ENCODE assay signal across 13 cellular contexts in genomic region chr12:53234236-53234635, GRCh38. TPM values are rescaled to one million over a fixed set of nuclear protein-coding genes. Genes with fewer than 3 reads are reported as not detected.
A peak's percentile ranks its signal among the peaks of the same experiment; 100 is the strongest.
DNase-seq lines count a peak whose midpoint lies in the region; TF ChIP-seq lines count a peak whose summit lies in the region.
"Had no signal": no experiment of that assay in that cellular context is flagged by ENCODE, and none has a peak within 500 bp of the region (broad histone marks: within the 10 kb centered on the region; RNA-seq: fewer than 3 reads in every experiment).

No MANE protein-coding gene starts in this region.

- H3K4me3 ChIP-seq in osteoblast (ENCODE audit: insufficient read depth, low read length) = no peak overlapping the region

- DNase-seq in ELF-1 (ENCODE audit: low read depth, low spot score) = peak; percentile 78
- DNase-seq in NCI-H748 treated with DMSO at 0.1 percent for 48 hours (lab: John Stamatoyannopoulos, UW) = peak; percentile 16
- DNase-seq in epithelial cell of prostate (ENCODE audit: low read depth, low spot score) = no peak
- DNase-seq in osteoblast (ENCODE audit: insufficient read length, low spot score, missing footprints) = peak; percentile 38
- DNase-seq in KBM-7 = no peak
- DNase-seq in CD14-positive monocyte (ENCODE audit: low spot score) = no peak
- no peak for DNase-seq in central memory CD4-positive, alpha-beta T cell
- DNase-seq: activated CD4-positive, alpha-beta T cell treated with anti-CD3 and anti-CD28 coated beads for 36 hours; GF-D8; Kasumi-1; naive B cell; stimulated activated CD4-positive, alpha-beta T cell treated with anti-CD3 and anti-CD28 coated beads, Interleukin-4, amount 100 ng/mL, for 24 hours had no signal

- peak overlapping the region in 1 of 2 donors; percentile 75 for H3K4me3 Mint-ChIP-seq in CD14-positive monocyte
- H3K4me3 Mint-ChIP-seq: activated CD4-positive, alpha-beta T cell treated with anti-CD3 and anti-CD28 coated beads for 36 hours had no signal

- H3K9me3 ChIP-seq in osteoblast (ENCODE audit: low read depth, low read length) = no peaks in the 10 kb centered on the region

- peaks cover 15% of the 10 kb centered on the region for H3K27me3 ChIP-seq in osteoblast (ENCODE audit: insufficient read depth, low read length)

- H3K27ac ChIP-seq in epithelial cell of prostate (peak overlapping the region; percentile 93), osteoblast (ENCODE audit: low read depth, low read length) (no peak overlapping the region)

- intact Hi-C loops in CD14-positive monocyte (cut with micrococcal nuclease) = no loop called here

- TF ChIP-seq CTCF in osteoblast (IDR thresholded peaks at IDR 0.05; ENCODE audit: extremely low read depth, low read depth, low read length) (no peak), CD14-positive monocyte (IDR thresholded peaks at IDR 0.05) (no peak)

- peaks cover 29% of the 10 kb centered on the region for H3K4me1 ChIP-seq in osteoblast (ENCODE audit: insufficient read depth, low read length)

- H3K36me3 Mint-ChIP-seq in CD14-positive monocyte = peaks cover 3 to 6% of the 10 kb centered on the region in 2 donors
- H3K36me3 Mint-ChIP-seq: naive B cell had no signal

- peaks cover 0 to 4% (median 0%) of the 10 kb centered on the region in 7 donors for H3K9me3 Mint-ChIP-seq in CD14-positive monocyte
- H3K9me3 Mint-ChIP-seq: naive B cell had no signal

- in situ Hi-C loops in KBM-7 (cut with MboI; ENCODE audit: low pct_unique_long_range_greater_than_20kb, low sequenced_read_pairs) = no loop called here

- H3K79me2 ChIP-seq in osteoblast (ENCODE audit: insufficient read depth, low read length) = peaks cover 7% of the 10 kb centered on the region

- H4K20me1 ChIP-seq in osteoblast (ENCODE audit: insufficient read depth, low read length) = no peaks in the 10 kb centered on the region

- H3K27me3 Mint-ChIP-seq in CD14-positive monocyte (ENCODE audit: low read depth in 3 of 3) = peaks cover 50 to 66% (median 64%) of the 10 kb centered on the region in 3 donors
- H3K27me3 Mint-ChIP-seq: activated CD4-positive, alpha-beta T cell treated with anti-CD3 and anti-CD28 coated beads for 36 hours had no signal

- H3K4me2 ChIP-seq in osteoblast (ENCODE audit: insufficient read depth, low read length) = peak overlapping the region; percentile 84

- H3K27ac Mint-ChIP-seq in CD14-positive monocyte = peak overlapping the region in 1 of 7 donors; percentile 58

- H3K36me3 ChIP-seq in osteoblast (ENCODE audit: insufficient read depth, low read length) = no peaks in the 10 kb centered on the region

- peak overlapping the region; percentile 42 for H2AFZ ChIP-seq in osteoblast (ENCODE audit: low read length)

- peaks cover 22% of the 10 kb centered on the region for H3K4me1 Mint-ChIP-seq in CD14-positive monocyte

RNA-seq across cellular contexts. Expression of gene RARG, which starts 2.2 kb away (rescaled TPM):
- 46.6 and 49.9 TPM in 2 replicates for total RNA-seq in osteoblast
- polyA plus RNA-seq in CD14-positive monocyte = 1 to 10 TPM; 1.8 to 2.3 TPM

RNA-seq across cellular contexts. Expression of gene ITGB7, which starts 27.2 kb away (rescaled TPM):
- 0.88 and 1.1 TPM in 2 replicates for total RNA-seq in osteoblast
- 10 to 100 TPM; 28.4 to 33.1 TPM for polyA plus RNA-seq in CD14-positive monocyte
- total RNA-seq: fibroblast of villous mesenchyme had no signal

RNA-seq across cellular contexts. Expression of gene ESPL1, which starts 33.9 kb away (rescaled TPM):
- 0.72 and 1.8 TPM in 2 replicates for total RNA-seq in osteoblast
- not detected for polyA plus RNA-seq in CD14-positive monocyte

RNA-seq across cellular contexts. Expression of gene CSAD, which starts 53.5 kb away (rescaled TPM):
- 9.1 and 9.4 TPM in 2 replicates for total RNA-seq in osteoblast
- polyA plus RNA-seq in CD14-positive monocyte = 1 to 10 TPM; 1.3 to 1.4 TPM

RNA-seq across cellular contexts. Expression of gene ZNF740, which starts 53.7 kb away (rescaled TPM):
- total RNA-seq in osteoblast = 14.7 and 19.5 TPM in 2 replicates
- 1 to 10 TPM in 1 of 2 donors, under 1 TPM in 1; 0.74 to 1.3 TPM for polyA plus RNA-seq in CD14-positive monocyte

Comparison
In these comparisons a context has a peak if more than half of its experiments do, and no peak if none do; other contexts are left out.
1. DNase-seq: peak in ELF-1 (single experiment), NCI-H748 treated with DMSO at 0.1 percent for 48 hours (single experiment) and osteoblast (single experiment); none in epithelial cell of prostate (single experiment), KBM-7 (single experiment), CD14-positive monocyte (single experiment) and central memory CD4-positive, alpha-beta T cell (single experiment).